Comparison of ENCODE assay signal across 1 cellular context in the genomic region with DNA sequence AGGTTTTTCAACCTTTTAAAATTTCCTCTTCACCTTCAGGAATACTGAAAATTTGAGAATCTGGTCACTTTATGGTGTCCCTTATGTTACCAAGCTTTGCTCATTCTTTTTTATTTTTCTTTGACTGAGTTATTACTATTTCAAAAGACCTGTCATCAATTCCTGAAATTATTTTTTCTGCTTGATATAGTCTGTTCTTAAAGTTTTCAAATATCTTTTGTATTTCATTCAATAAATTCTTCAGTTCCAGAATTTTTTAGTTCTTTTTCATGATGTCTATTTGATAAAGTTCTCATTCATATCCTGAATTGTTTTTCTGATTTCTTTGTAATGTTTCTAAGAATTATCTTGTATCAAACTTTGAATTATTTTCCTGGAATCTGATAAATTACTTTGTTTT.
TF ChIP-seq lines count a peak whose summit lies in the region.

No MANE protein-coding gene starts in this region.

TF ChIP-seq in K562, 482 proteins besides CTCF, POLR2A, EP300 and RAD21 (continued from another document):
- TF ChIP-seq ZNF41 (CRISPR knock-in tag; conservative IDR thresholded peaks at IDR 0.05), result no peak
- TF ChIP-seq, protein P1, sequence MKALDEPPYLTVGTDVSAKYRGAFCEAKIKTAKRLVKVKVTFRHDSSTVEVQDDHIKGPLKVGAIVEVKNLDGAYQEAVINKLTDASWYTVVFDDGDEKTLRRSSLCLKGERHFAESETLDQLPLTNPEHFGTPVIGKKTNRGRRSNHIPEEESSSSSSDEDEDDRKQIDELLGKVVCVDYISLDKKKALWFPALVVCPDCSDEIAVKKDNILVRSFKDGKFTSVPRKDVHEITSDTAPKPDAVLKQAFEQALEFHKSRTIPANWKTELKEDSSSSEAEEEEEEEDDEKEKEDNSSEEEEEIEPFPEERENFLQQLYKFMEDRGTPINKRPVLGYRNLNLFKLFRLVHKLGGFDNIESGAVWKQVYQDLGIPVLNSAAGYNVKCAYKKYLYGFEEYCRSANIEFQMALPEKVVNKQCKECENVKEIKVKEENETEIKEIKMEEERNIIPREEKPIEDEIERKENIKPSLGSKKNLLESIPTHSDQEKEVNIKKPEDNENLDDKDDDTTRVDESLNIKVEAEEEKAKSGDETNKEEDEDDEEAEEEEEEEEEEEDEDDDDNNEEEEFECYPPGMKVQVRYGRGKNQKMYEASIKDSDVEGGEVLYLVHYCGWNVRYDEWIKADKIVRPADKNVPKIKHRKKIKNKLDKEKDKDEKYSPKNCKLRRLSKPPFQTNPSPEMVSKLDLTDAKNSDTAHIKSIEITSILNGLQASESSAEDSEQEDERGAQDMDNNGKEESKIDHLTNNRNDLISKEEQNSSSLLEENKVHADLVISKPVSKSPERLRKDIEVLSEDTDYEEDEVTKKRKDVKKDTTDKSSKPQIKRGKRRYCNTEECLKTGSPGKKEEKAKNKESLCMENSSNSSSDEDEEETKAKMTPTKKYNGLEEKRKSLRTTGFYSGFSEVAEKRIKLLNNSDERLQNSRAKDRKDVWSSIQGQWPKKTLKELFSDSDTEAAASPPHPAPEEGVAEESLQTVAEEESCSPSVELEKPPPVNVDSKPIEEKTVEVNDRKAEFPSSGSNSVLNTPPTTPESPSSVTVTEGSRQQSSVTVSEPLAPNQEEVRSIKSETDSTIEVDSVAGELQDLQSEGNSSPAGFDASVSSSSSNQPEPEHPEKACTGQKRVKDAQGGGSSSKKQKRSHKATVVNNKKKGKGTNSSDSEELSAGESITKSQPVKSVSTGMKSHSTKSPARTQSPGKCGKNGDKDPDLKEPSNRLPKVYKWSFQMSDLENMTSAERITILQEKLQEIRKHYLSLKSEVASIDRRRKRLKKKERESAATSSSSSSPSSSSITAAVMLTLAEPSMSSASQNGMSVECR (CRISPR knock-in tag; IDR thresholded peaks at IDR 0.05), result no peak
- TF ChIP-seq, protein P2, sequence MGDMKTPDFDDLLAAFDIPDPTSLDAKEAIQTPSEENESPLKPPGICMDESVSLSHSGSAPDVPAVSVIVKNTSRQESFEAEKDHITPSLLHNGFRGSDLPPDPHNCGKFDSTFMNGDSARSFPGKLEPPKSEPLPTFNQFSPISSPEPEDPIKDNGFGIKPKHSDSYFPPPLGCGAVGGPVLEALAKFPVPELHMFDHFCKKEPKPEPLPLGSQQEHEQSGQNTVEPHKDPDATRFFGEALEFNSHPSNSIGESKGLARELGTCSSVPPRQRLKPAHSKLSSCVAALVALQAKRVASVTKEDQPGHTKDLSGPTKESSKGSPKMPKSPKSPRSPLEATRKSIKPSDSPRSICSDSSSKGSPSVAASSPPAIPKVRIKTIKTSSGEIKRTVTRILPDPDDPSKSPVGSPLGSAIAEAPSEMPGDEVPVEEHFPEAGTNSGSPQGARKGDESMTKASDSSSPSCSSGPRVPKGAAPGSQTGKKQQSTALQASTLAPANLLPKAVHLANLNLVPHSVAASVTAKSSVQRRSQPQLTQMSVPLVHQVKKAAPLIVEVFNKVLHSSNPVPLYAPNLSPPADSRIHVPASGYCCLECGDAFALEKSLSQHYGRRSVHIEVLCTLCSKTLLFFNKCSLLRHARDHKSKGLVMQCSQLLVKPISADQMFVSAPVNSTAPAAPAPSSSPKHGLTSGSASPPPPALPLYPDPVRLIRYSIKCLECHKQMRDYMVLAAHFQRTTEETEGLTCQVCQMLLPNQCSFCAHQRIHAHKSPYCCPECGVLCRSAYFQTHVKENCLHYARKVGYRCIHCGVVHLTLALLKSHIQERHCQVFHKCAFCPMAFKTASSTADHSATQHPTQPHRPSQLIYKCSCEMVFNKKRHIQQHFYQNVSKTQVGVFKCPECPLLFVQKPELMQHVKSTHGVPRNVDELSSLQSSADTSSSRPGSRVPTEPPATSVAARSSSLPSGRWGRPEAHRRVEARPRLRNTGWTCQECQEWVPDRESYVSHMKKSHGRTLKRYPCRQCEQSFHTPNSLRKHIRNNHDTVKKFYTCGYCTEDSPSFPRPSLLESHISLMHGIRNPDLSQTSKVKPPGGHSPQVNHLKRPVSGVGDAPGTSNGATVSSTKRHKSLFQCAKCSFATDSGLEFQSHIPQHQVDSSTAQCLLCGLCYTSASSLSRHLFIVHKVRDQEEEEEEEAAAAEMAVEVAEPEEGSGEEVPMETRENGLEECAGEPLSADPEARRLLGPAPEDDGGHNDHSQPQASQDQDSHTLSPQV (IDR thresholded peaks at IDR 0.05), result no peak
